ENCODE assay signal across 8 cellular contexts in genomic region chr5:150001660-150002493, GRCh38.
DNase-seq lines count a peak whose midpoint lies in the region; ATAC-seq and TF ChIP-seq lines count a peak whose summit lies in the region.

No MANE protein-coding gene starts in this region.

- peak; percentile 73 for TF ChIP-seq CTCF in VCaP (conservative IDR thresholded peaks at IDR 0.05)

- DNase-seq in NCI-H1436 (lab: John Stamatoyannopoulos, UW) (peak; percentile 5), NCI-H1436 treated with DMSO at 0.1 percent for 48 hours (lab: John Stamatoyannopoulos, UW) (no peak), NAMALWA (ENCODE audit: low spot score) (peak; percentile 94), kidney tubule cell (ENCODE audit: low spot score) (peak; percentile 79)
- DNase-seq in central memory CD4-positive, alpha-beta T cell = peak; percentile 60
- peak; percentile 42 for DNase-seq in stimulated activated CD4-positive, alpha-beta T cell treated with anti-CD3 and anti-CD28 coated beads, Interleukin-4, amount 100 ng/mL, for 1 hour

- peak; percentile 55 for ATAC-seq in HG02610 (IDR thresholded peaks at IDR 0.05; ENCODE audit: unreplicated experiment)

- peak overlapping the region; percentile 100 for H3K27ac ChIP-seq in VCaP
